1 cellular context compared by ENCODE assay signal in the genomic region with DNA sequence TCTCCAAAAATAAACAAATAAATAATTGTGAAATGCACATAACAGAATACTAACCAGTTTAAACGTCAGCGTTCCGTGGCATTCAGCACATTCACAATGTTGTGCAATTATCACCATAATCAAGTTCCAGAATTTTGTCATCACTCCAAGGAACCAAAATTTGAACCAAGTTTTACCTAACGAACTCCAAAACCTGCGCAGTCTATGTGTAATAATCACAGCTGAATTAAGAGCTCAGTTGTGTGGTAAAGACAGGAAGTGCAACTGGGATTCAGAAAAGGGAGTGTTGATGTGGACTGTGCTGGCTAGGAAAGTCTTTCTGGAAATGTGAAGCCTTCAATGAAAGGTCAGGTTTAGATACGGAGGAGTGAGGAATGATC.
TF ChIP-seq lines count a peak whose summit lies in the region.

No MANE protein-coding gene starts in this region.

TF ChIP-seq in HCT116, 20 proteins besides CTCF, POLR2A, EP300 and RAD21:
- no peak for TF ChIP-seq TCF7L2 (IDR thresholded peaks at IDR 0.05; ENCODE audit: borderline replicate concordance, extremely low read depth, insufficient read depth, insufficient read length)
TF ChIP-seq in HCT116: peak in this region for 0.
